ENCODE assay signal across 1 cellular context in genomic region chr6:43817192-43817591, GRCh38.
A peak's percentile ranks its signal among the peaks of the same experiment; 100 is the strongest.
TF ChIP-seq lines count a peak whose summit lies in the region.

No MANE protein-coding gene starts in this region.

TF ChIP-seq in K562, 482 proteins besides CTCF, POLR2A, EP300 and RAD21 (continued from another document and continues in another):
- TF ChIP-seq THAP12 (CRISPR knock-in tag; IDR thresholded peaks at IDR 0.05), result no peak
- TF ChIP-seq PBX2 (CRISPR knock-in tag; IDR thresholded peaks at IDR 0.05; ENCODE audit: low read depth), result no peak
- TF ChIP-seq PBX2 (tag; conservative IDR thresholded peaks at IDR 0.05; ENCODE audit: low read depth), result no peak
- no peak for TF ChIP-seq MTA2 (IDR thresholded peaks at IDR 0.05; ENCODE audit: low read depth)
- no peak for TF ChIP-seq NFIC (IDR thresholded peaks at IDR 0.05)
- TF ChIP-seq ZNF174 (CRISPR knock-in tag; IDR thresholded peaks at IDR 0.05), result no peak
- no peak for TF ChIP-seq YBX1 (IDR thresholded peaks at IDR 0.05)
- TF ChIP-seq ZNF75A (CRISPR knock-in tag; IDR thresholded peaks at IDR 0.05), result no peak
- TF ChIP-seq ZNF398 (CRISPR knock-in tag; IDR thresholded peaks at IDR 0.05), result no peak
- no peak for TF ChIP-seq LCOR (CRISPR knock-in tag; IDR thresholded peaks at IDR 0.05)
- peak in 1 of 2 experiments; percentile 63; a peak in 1 of 4 replicates for TF ChIP-seq RCOR1 (IDR thresholded peaks at IDR 0.05; ENCODE audit: borderline replicate concordance in 1 of 2, low read depth in 2 of 2, low read length in 2 of 2)
- no peak for TF ChIP-seq ZFP91 (CRISPR knock-in tag; IDR thresholded peaks at IDR 0.05)
- no peak for TF ChIP-seq NFE2L1 (tag; IDR thresholded peaks at IDR 0.05; ENCODE audit: borderline replicate concordance, low read depth)
- no peak for TF ChIP-seq ZNF444 (CRISPR knock-in tag; IDR thresholded peaks at IDR 0.05)
- TF ChIP-seq DPF2 (IDR thresholded peaks at IDR 0.05), result no peak
- no peak for TF ChIP-seq GATAD2B (IDR thresholded peaks at IDR 0.05; ENCODE audit: borderline replicate concordance)
- no peak for TF ChIP-seq CSDE1 (IDR thresholded peaks at IDR 0.05)
- no peak for TF ChIP-seq PHF8 (IDR thresholded peaks at IDR 0.05; ENCODE audit: borderline replicate concordance, low read length)
- TF ChIP-seq E2F5 (CRISPR knock-in tag; IDR thresholded peaks at IDR 0.05), result no peak
- TF ChIP-seq PTBP1 (IDR thresholded peaks at IDR 0.05; ENCODE audit: low read depth, low read length), result no peak
- TF ChIP-seq SREBF1 (IDR thresholded peaks at IDR 0.05; ENCODE audit: borderline replicate concordance, low read depth, low read length), result no peak
- TF ChIP-seq JUND (IDR thresholded peaks at IDR 0.05; ENCODE audit: borderline replicate concordance, low read depth, low read length), result peak; percentile 54; the same call in 1 of the 2 replicates
- TF ChIP-seq JUND (tag; IDR thresholded peaks at IDR 0.05; ENCODE audit: borderline replicate concordance, low read depth, low read length), result peak; percentile 26; the same call in 1 of the 3 replicates
- peak; percentile 48; the same call in 1 of the 2 replicates for TF ChIP-seq TFAP4 (CRISPR knock-in tag; IDR thresholded peaks at IDR 0.05; ENCODE audit: borderline replicate concordance)
- TF ChIP-seq MYC (IDR thresholded peaks at IDR 0.05; ENCODE audit: low read depth, low read length), result no peak
- TF ChIP-seq MYC (CRISPR knock-in tag; IDR thresholded peaks at IDR 0.05; ENCODE audit: borderline replicate concordance, low read depth), result no peak
- no peak for TF ChIP-seq CEBPB (tag; IDR thresholded peaks at IDR 0.05)
- no peak for TF ChIP-seq HIVEP1 (CRISPR knock-in tag; IDR thresholded peaks at IDR 0.05)
- TF ChIP-seq ILF3 (IDR thresholded peaks at IDR 0.05; ENCODE audit: borderline replicate concordance), result no peak
- no peak for TF ChIP-seq PPARD (CRISPR knock-in tag; IDR thresholded peaks at IDR 0.05)
- TF ChIP-seq ZNF592 (IDR thresholded peaks at IDR 0.05), result peak; percentile 51; the same call in 1 of the 2 replicates
- TF ChIP-seq GABPA (tag; conservative IDR thresholded peaks at IDR 0.05; ENCODE audit: low read depth), result no peak
- TF ChIP-seq ZNF407 (IDR thresholded peaks at IDR 0.05; ENCODE audit: low read depth), result no peak
- TF ChIP-seq NUFIP1 (IDR thresholded peaks at IDR 0.05; ENCODE audit: partially characterized antibody), result no peak
- TF ChIP-seq ZNF23 (CRISPR knock-in tag; IDR thresholded peaks at IDR 0.05), result no peak
- TF ChIP-seq ARHGAP35 (IDR thresholded peaks at IDR 0.05; ENCODE audit: partially characterized antibody), result no peak
- no peak for TF ChIP-seq ZNF551 (CRISPR knock-in tag; IDR thresholded peaks at IDR 0.05)
- no peak for TF ChIP-seq ZNF253 (CRISPR knock-in tag; conservative IDR thresholded peaks at IDR 0.05)
- TF ChIP-seq KLF6 (CRISPR knock-in tag; IDR thresholded peaks at IDR 0.05; ENCODE audit: borderline replicate concordance), result no peak
